In the genomic region with DNA sequence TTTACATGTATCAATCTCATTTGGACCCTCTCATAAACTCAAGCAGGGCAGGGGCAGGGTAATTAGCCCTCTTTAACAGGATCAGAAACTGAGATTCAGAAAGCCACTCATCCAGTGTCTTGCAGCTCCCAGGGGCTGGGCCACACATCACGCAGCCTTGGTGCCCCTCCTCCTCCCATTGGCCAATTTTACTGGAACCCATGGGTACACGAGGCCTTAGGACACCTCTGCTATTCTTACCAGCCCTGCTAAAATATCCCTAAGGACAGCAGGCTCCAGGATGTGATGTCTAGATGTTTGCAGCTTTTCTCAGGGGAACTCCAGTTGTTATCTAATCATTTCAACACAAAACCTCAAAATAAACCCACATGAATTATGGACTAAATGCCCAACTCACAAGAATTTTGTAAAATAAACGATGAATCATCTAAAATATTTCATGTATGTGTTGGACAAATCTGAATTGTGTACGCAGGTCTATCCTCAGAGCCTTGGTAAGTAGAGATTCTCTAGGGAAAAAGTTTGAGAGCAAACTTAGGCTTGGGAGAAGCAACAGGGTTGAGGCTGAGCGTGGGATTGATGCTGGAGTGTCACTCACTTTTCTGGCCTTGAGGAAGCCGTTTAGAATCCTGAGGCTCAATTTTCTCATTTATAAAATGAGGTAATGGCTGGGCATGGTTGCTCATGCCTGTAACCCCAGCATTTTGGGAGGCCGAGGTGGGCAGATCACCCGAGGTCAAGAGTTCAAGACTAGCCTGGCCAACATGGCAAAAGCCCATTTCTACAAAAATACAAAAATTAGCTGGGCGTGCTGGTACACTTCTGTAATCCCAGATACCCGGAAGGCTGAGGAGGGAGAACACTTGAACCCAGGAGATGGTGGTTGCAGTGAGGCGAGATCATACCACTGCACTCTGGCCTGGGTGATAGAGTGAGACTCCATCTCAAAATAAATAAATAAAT, we compare ENCODE assay signal across 13 cellular contexts.
DNase-seq lines count a peak whose midpoint lies in the region; ATAC-seq and TF ChIP-seq lines count a peak whose summit lies in the region.
"Had no signal": no experiment of that assay in that cellular context is flagged by ENCODE, and none has a peak within 500 bp of the region (broad histone marks: within the 10 kb centered on the region; RNA-seq: fewer than 3 reads in every experiment).

No MANE protein-coding gene starts in this region.

- H3K9ac ChIP-seq in mesenchymal stem cell (ENCODE audit: low read length): no peak overlapping the region

- no peak overlapping the region for H3K4me2 ChIP-seq in mesenchymal stem cell (ENCODE audit: low read length, poor library complexity, severe bottlenecking)

- peak overlapping the region; percentile 70 for H3K27ac ChIP-seq in mesenchymal stem cell (ENCODE audit: low read length, poor library complexity, severe bottlenecking)

- H3K4me3 Mint-ChIP-seq in T-helper 2 cell treated with Interferon-gamma antibody and Interleukin-4, amounts not matched to agents 5 μg/mL and 100 μg/mL, for 36 hours: no peak overlapping the region
- H3K4me3 Mint-ChIP-seq: brain had no signal

- H4K91ac ChIP-seq in mesenchymal stem cell (ENCODE audit: low read length): peak overlapping the region; percentile 97

- DNase-seq in AG09319 (ENCODE audit: extremely low read depth, low read depth) (peak; percentile 97), LHCN-M2 (ENCODE audit: low read depth) (peak; percentile 100), cardiac fibroblast (ENCODE audit: low read depth in 2 of 2) (peak; percentile 98 to 99), mesenchymal stem cell (peak; percentile 99), amygdala (lab: John Stamatoyannopoulos, UW) (no peak), NCI-H2227 (lab: John Stamatoyannopoulos, UW; ENCODE audit: unreplicated experiment) (no peak)
- no peak for DNase-seq in T-helper 2 cell treated with Interferon-gamma antibody and Interleukin-4, amounts not matched to agents 5 μg/mL and 100 μg/mL, for 36 hours (ENCODE audit: low spot score)
- DNase-seq: glutamatergic neuron; Karpas-422; NCI-H748 treated with DMSO at 0.1 percent for 48 hours; stimulated activated naive CD4-positive, alpha-beta T cell treated with Interleukin-2 at 50 U/mL for 16 hours had no signal

- H3K36me3 Mint-ChIP-seq in T-helper 2 cell treated with Interferon-gamma antibody and Interleukin-4, amounts not matched to agents 5 μg/mL and 100 μg/mL, for 36 hours (ENCODE audit: low read depth): no peaks in the 10 kb centered on the region
- H3K36me3 Mint-ChIP-seq: brain had no signal

- no peaks in the 10 kb centered on the region for H3K79me1 ChIP-seq in mesenchymal stem cell (replicated peaks; ENCODE audit: low read length, poor library complexity, severe bottlenecking)

- peak overlapping the region; percentile 98 for H4K8ac ChIP-seq in mesenchymal stem cell (ENCODE audit: low read length)

- H3K4me3 ChIP-seq in cardiac fibroblast (replicated peaks in 1 of 2; ENCODE audit: low read depth in 2 of 2, low read length in 2 of 2): no peak overlapping the region
- H3K4me3 ChIP-seq in mesenchymal stem cell (ENCODE audit: insufficient read depth in 1 of 2, low read depth in 1 of 2, low read length in 2 of 2): no peak overlapping the region

- no peaks in the 10 kb centered on the region for H3K27me3 Mint-ChIP-seq in T-helper 2 cell treated with Interferon-gamma antibody and Interleukin-4, amounts not matched to agents 5 μg/mL and 100 μg/mL, for 36 hours (ENCODE audit: low read depth)
- H3K27me3 Mint-ChIP-seq: brain had no signal

- no peak overlapping the region for H2AFZ ChIP-seq in mesenchymal stem cell (ENCODE audit: low read depth, low read length)

- H2AK5ac ChIP-seq in mesenchymal stem cell (ENCODE audit: low read length, severe bottlenecking): peak overlapping the region; percentile 53

- no peak overlapping the region for H3K14ac ChIP-seq in mesenchymal stem cell (ENCODE audit: low read length in 2 of 2)

- peaks cover 0 to 43% of the 10 kb centered on the region in 2 experiments for H3K27me3 ChIP-seq in mesenchymal stem cell (ENCODE audit: control insufficient read depth in 1 of 2, insufficient read depth in 1 of 2, low read length in 2 of 2)

- no peak overlapping the region for H3K27ac Mint-ChIP-seq in T-helper 2 cell treated with Interferon-gamma antibody and Interleukin-4, amounts not matched to agents 5 μg/mL and 100 μg/mL, for 36 hours
- H3K27ac Mint-ChIP-seq: brain had no signal

- H3K4me1 Mint-ChIP-seq in T-helper 2 cell treated with Interferon-gamma antibody and Interleukin-4, amounts not matched to agents 5 μg/mL and 100 μg/mL, for 36 hours (ENCODE audit: low read depth): peaks cover 11% of the 10 kb centered on the region

- no peak overlapping the region for H3K23ac ChIP-seq in mesenchymal stem cell (ENCODE audit: low read length in 2 of 2)

- H3K4me1 ChIP-seq in mesenchymal stem cell (ENCODE audit: control insufficient read depth, insufficient read depth, low read depth, low read length): peaks cover 20% of the 10 kb centered on the region

- H2BK5ac ChIP-seq in mesenchymal stem cell (ENCODE audit: low read depth, low read length, poor library complexity, severe bottlenecking): no peak overlapping the region

- H3K9me3 ChIP-seq in mesenchymal stem cell (ENCODE audit: control insufficient read depth, low read length): no peaks in the 10 kb centered on the region

- H3K36me3 ChIP-seq in mesenchymal stem cell (ENCODE audit: control insufficient read depth in 1 of 2, insufficient read depth in 2 of 2, low read depth in 1 of 2, low read length in 2 of 2): no peaks in the 10 kb centered on the region

- 37% methylated on average over 10 of the region's 11 CpGs for WGBS in mesenchymal stem cell

- ATAC-seq in HG02571 (IDR thresholded peaks at IDR 0.05; ENCODE audit: unreplicated experiment): no peak

- H2BK120ac ChIP-seq in mesenchymal stem cell (ENCODE audit: low read depth, low read length): peak overlapping the region; percentile 95

- TF ChIP-seq CTCF in AG09319 (IDR thresholded peaks at IDR 0.05; ENCODE audit: low read depth, low read length) (no peak), cardiac fibroblast (IDR thresholded peaks at IDR 0.05; ENCODE audit: low read depth, low read length) (no peak)

- peak overlapping the region; percentile 93 to 99 for H3K4ac ChIP-seq in mesenchymal stem cell (ENCODE audit: low read depth in 1 of 2, low read length in 2 of 2)

- H3K9me3 Mint-ChIP-seq in T-helper 2 cell treated with Interferon-gamma antibody and Interleukin-4, amounts not matched to agents 5 μg/mL and 100 μg/mL, for 36 hours: no peaks in the 10 kb centered on the region

- H2BK15ac ChIP-seq in mesenchymal stem cell (ENCODE audit: low read depth, poor library complexity, severe bottlenecking): peak overlapping the region; percentile 75

- peak overlapping the region; percentile 99 for H2BK12ac ChIP-seq in mesenchymal stem cell (ENCODE audit: low read length in 2 of 2)

- H3K18ac ChIP-seq in mesenchymal stem cell (ENCODE audit: low read depth in 1 of 2, low read length in 2 of 2): peak overlapping the region; percentile 74 to 96

Comparison
In these comparisons a context has a peak if more than half of its experiments do, and no peak if none do; other contexts are left out.
1. DNase-seq: peak in AG09319 (single experiment), LHCN-M2 (single experiment), cardiac fibroblast (2 of 2) and mesenchymal stem cell (single experiment); none in amygdala (0 of 56), T-helper 2 cell treated with Interferon-gamma antibody and Interleukin-4, amounts not matched to agents 5 μg/mL and 100 μg/mL, for 36 hours (single experiment) and NCI-H2227 (single experiment).